In genomic region chr2:46814562-46814961, GRCh38 we compare ENCODE assay signal across 16 cellular contexts.
A peak's percentile ranks its signal among the peaks of the same experiment; 100 is the strongest.
DNase-seq lines count a peak whose midpoint lies in the region; ATAC-seq and TF ChIP-seq lines count a peak whose summit lies in the region.
"Had no signal": no experiment of that assay in that cellular context is flagged by ENCODE, and none has a peak within 500 bp of the region (broad histone marks: within the 10 kb centered on the region; RNA-seq: fewer than 3 reads in every experiment).

No MANE protein-coding gene starts in this region.

- H2AFZ ChIP-seq in Loucy (ENCODE audit: low read length) = peak overlapping the region; percentile 25
- H2AFZ ChIP-seq: neural progenitor cell had no signal

- no peak overlapping the region for H2BK15ac ChIP-seq in mesendoderm (replicated peaks; ENCODE audit: low read depth)

- intact Hi-C loops in lower lobe of right lung (cut with DNase I) = no loop called here

- no peaks in the 10 kb centered on the region for H3K79me2 ChIP-seq in Loucy (ENCODE audit: insufficient read depth, low read length)
- no peaks in the 10 kb centered on the region for H3K79me2 ChIP-seq in mesendoderm (ENCODE audit: control insufficient read depth, insufficient read depth, low read length)

- H3K18ac ChIP-seq in mesendoderm (ENCODE audit: low read length) = no peak overlapping the region

- H3K9me2 ChIP-seq in Loucy (replicated peaks; ENCODE audit: low read depth, low read length) = no peaks in the 10 kb centered on the region

- H2BK120ac ChIP-seq in mesendoderm (ENCODE audit: low read depth, low read length) = no peak overlapping the region

- H3K27ac Mint-ChIP-seq in T-helper 17 cell = no peak overlapping the region
- H3K27ac Mint-ChIP-seq: activated T-helper 1 cell treated with anti-CD3 and anti-CD28 coated beads, Interleukin-12 subunit alpha, Interleukin-12 subunit beta, Interleukin-2, Interleukin-4 antibody, amounts not matched to agents 30 ng/mL and 10 ng/mL and 1 ng/mL, durations not matched to agents 14 hours and 24 hours and 36 hours; CD14-positive monocyte; neural progenitor cell had no signal

- H3K4me1 Mint-ChIP-seq in T-helper 17 cell = no peaks in the 10 kb centered on the region

- H3K4me1 ChIP-seq in Loucy (ENCODE audit: insufficient read depth, low read length, poor library complexity, severe bottlenecking) (peaks cover 49% of the 10 kb centered on the region), lower lobe of right lung (peaks cover 52% of the 10 kb centered on the region), stomach smooth muscle (ENCODE audit: control insufficient read depth, insufficient read depth, low read length) (peaks cover 68% of the 10 kb centered on the region), mesendoderm (ENCODE audit: control insufficient read depth, low read depth, low read length) (no peaks in the 10 kb centered on the region)

- H3K23ac ChIP-seq in mesendoderm (ENCODE audit: low read length) = no peak overlapping the region

- H3K4me2 ChIP-seq in Loucy (ENCODE audit: low read depth, low read length, poor library complexity, severe bottlenecking) = peak overlapping the region; percentile 66
- no peak overlapping the region for H3K4me2 ChIP-seq in mesendoderm (ENCODE audit: low read length)
- H3K4me2 ChIP-seq: neural progenitor cell had no signal

- no peak overlapping the region for H3K4me3 Mint-ChIP-seq in T-helper 17 cell
- H3K4me3 Mint-ChIP-seq: activated T-helper 1 cell treated with anti-CD3 and anti-CD28 coated beads, Interleukin-12 subunit alpha, Interleukin-12 subunit beta, Interleukin-2, Interleukin-4 antibody, amounts not matched to agents 30 ng/mL and 10 ng/mL and 1 ng/mL, durations not matched to agents 14 hours and 24 hours and 36 hours; CD14-positive monocyte; neural progenitor cell had no signal

- no peak overlapping the region for H3K4ac ChIP-seq in mesendoderm (ENCODE audit: low read depth, low read length)

- H2AK5ac ChIP-seq in mesendoderm (ENCODE audit: low read length) = no peak overlapping the region

- H4K8ac ChIP-seq in mesendoderm (ENCODE audit: low read depth, low read length) = no peak overlapping the region

- H3K27ac ChIP-seq in coronary artery = peak overlapping the region; percentile 68 to 88
- H3K27ac ChIP-seq in lower lobe of right lung = peak overlapping the region; percentile 77
- peak overlapping the region; percentile 82 for H3K27ac ChIP-seq in stomach smooth muscle (ENCODE audit: low read length)
- H3K27ac ChIP-seq in mesendoderm (ENCODE audit: low read depth, low read length) = no peak overlapping the region
- H3K27ac ChIP-seq: neural progenitor cell had no signal

- no peak overlapping the region for H3K56ac ChIP-seq in mesendoderm (ENCODE audit: low read length)

- H4K5ac ChIP-seq in mesendoderm (ENCODE audit: low read length) = no peak overlapping the region

- H4K20me1 ChIP-seq in Loucy (ENCODE audit: insufficient read depth, low read length, poor library complexity, severe bottlenecking) = no peaks in the 10 kb centered on the region

- peaks cover 34% of the 10 kb centered on the region for H3K27me3 Mint-ChIP-seq in T-helper 17 cell

- no peaks in the 10 kb centered on the region for H3K36me3 ChIP-seq in Loucy (ENCODE audit: insufficient read depth, low read length)
- H3K36me3 ChIP-seq in lower lobe of right lung = no peaks in the 10 kb centered on the region
- H3K36me3 ChIP-seq in stomach smooth muscle (ENCODE audit: control insufficient read depth in 2 of 2, insufficient read depth in 2 of 2, low read length in 2 of 2) = no peaks in the 10 kb centered on the region
- H3K36me3 ChIP-seq in mesendoderm (ENCODE audit: control insufficient read depth, insufficient read depth, low read length) = no peaks in the 10 kb centered on the region
- H3K36me3 ChIP-seq: neural progenitor cell had no signal

- H3K9me3 ChIP-seq in Loucy (ENCODE audit: insufficient read depth, low read depth, low read length) = no peaks in the 10 kb centered on the region
- H3K9me3 ChIP-seq in lower lobe of right lung = no peaks in the 10 kb centered on the region
- H3K9me3 ChIP-seq in stomach smooth muscle (ENCODE audit: control insufficient read depth in 2 of 2, low read length in 2 of 2) = no peaks in the 10 kb centered on the region
- H3K9me3 ChIP-seq in T-helper 17 cell (ENCODE audit: control insufficient read depth, low read length, poor library complexity, severe bottlenecking) = no peaks in the 10 kb centered on the region

- H3K9ac ChIP-seq in Loucy (ENCODE audit: low read depth, low read length, poor library complexity, severe bottlenecking) (peak overlapping the region; percentile 50), stomach smooth muscle (ENCODE audit: low read length in 2 of 2) (peak overlapping the region; percentile 16 to 62), mesendoderm (ENCODE audit: low read length) (no peak overlapping the region)
- H3K9ac ChIP-seq: neural progenitor cell had no signal

- DNase-seq in coronary artery (ENCODE audit: low spot score) (no peak), lower lobe of right lung (no peak), dedifferentiated amniotic fluid mesenchymal stem cell (ENCODE audit: extremely low spot score) (no peak), T-helper 17 cell (no peak), mesendoderm (no peak)
- DNase-seq: activated CD4-positive, alpha-beta T cell treated with anti-CD3 and anti-CD28 coated beads, Interleukin-2, amount 50 U/mL, for 4 hours; DND-41; NCI-H2029 treated with DMSO at 0.1 percent for 48 hours; T1000 had no signal

- no peak overlapping the region for H2BK5ac ChIP-seq in mesendoderm (ENCODE audit: low read length)

- TF ChIP-seq CTCF in Loucy (conservative IDR thresholded peaks at IDR 0.05; ENCODE audit: low read length) (no peak), coronary artery (IDR thresholded peaks at IDR 0.05) (no peak), lower lobe of right lung (IDR thresholded peaks at IDR 0.05) (no peak)

- H3K4me3 ChIP-seq in Loucy (ENCODE audit: low read length, poor library complexity, severe bottlenecking) (peak overlapping the region; percentile 45), coronary artery (peak overlapping the region; percentile 0), lower lobe of right lung (no peak overlapping the region), stomach smooth muscle (ENCODE audit: low read length in 2 of 2) (peak overlapping the region in 1 of 2 donors; percentile 15), mesendoderm (ENCODE audit: low read length) (no peak overlapping the region)
- H3K4me3 ChIP-seq: neural progenitor cell had no signal

- H3K36me3 Mint-ChIP-seq in T-helper 17 cell (ENCODE audit: low read depth) = peaks cover 3% of the 10 kb centered on the region
- H3K36me3 Mint-ChIP-seq: CD14-positive monocyte, neural progenitor cell had no signal

- WGBS in mesendoderm (ENCODE audit: extremely low coverage, insufficient coverage, low lambda C conversion rate) = no CpG with 5 or more reads among the region's 4 CpGs

- H3F3A ChIP-seq in Loucy (ENCODE audit: low read depth) = no peaks in the 10 kb centered on the region; the same call in 1 of the 2 replicates

- no peaks in the 10 kb centered on the region for H3K27me3 ChIP-seq in Loucy (ENCODE audit: insufficient read depth, low read length, poor library complexity, severe bottlenecking)
- H3K27me3 ChIP-seq in lower lobe of right lung (ENCODE audit: low read depth) = no peaks in the 10 kb centered on the region
- H3K27me3 ChIP-seq in stomach smooth muscle (ENCODE audit: control insufficient read depth in 1 of 2, insufficient read depth in 2 of 2, low read length in 2 of 2) = no peaks in the 10 kb centered on the region
- H3K27me3 ChIP-seq in mesendoderm (ENCODE audit: insufficient read depth, low read length, poor library complexity) = no peaks in the 10 kb centered on the region
- H3K27me3 ChIP-seq: neural progenitor cell had no signal

- no peak for ATAC-seq in lower lobe of right lung
- no peak for ATAC-seq in T-helper 17 cell
- ATAC-seq in GM21723 (IDR thresholded peaks at IDR 0.05; ENCODE audit: unreplicated experiment) = no peak
- ATAC-seq: left colon had no signal

- H3K79me1 ChIP-seq in mesendoderm (ENCODE audit: low read length) = no peaks in the 10 kb centered on the region

Comparison
In these comparisons a context has a peak if more than half of its experiments do, and no peak if none do; other contexts are left out.
1. H3K4me3 ChIP-seq: peak in Loucy (single experiment) and coronary artery (single experiment); none in lower lobe of right lung (single experiment) and mesendoderm (single experiment).